In the genomic region with DNA sequence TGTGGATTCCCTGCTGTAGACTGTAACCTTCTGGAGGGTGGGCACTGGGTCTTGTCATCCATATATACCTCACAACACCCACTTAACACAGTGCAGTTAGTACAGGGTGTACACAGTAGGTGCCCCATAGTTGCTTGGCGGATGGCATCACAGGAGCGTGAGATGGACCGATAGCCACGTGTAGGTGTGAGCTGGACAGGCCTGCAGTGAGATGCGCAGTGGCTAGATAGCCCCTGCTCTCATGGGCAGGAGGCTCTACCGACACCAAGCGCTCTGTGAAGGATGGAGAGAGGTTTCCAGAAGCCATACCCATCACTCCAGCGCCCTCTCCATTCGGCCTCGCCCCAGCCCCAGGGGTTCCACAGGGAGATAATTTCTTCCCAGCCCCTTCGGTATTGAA, we compare ENCODE assay signal across 14 cellular contexts. TPM values are rescaled to one million over a fixed set of nuclear protein-coding genes. Genes with fewer than 3 reads are reported as not detected.
A peak's percentile ranks its signal among the peaks of the same experiment; 100 is the strongest.
DNase-seq lines count a peak whose midpoint lies in the region; FAIRE-seq and TF ChIP-seq lines count a peak whose summit lies in the region.
"Had no signal": no experiment of that assay in that cellular context is flagged by ENCODE, and none has a peak within 500 bp of the region (broad histone marks: within the 10 kb centered on the region; RNA-seq: fewer than 3 reads in every experiment).

No MANE protein-coding gene starts in this region.

- DNase-seq in activated effector memory CD4-positive, alpha-beta T cell treated with anti-CD3 and anti-CD28 coated beads, Interleukin-2, amount 50 U/mL, for 16 hours = peak; percentile 21
- DNase-seq in activated effector memory CD4-positive, alpha-beta T cell treated with Interleukin-2 at 50 U/mL for 16 hours = no peak
- DNase-seq in chondrocyte (ENCODE audit: low spot score) (peak; percentile 52), posterior vena cava (ENCODE audit: low spot score) (peak; percentile 76), H54 (ENCODE audit: insufficient read length, low spot score) (no peak), HPDE6-E6E7 (ENCODE audit: extremely low spot score) (no peak), KBM-7 (no peak)
- DNase-seq: AML-193; Calu3; CD8-positive, alpha-beta T cell; DMS79 treated with DMSO at 0.1 percent for 48 hours; GF-D8 had no signal

- H3K27me3 Mint-ChIP-seq in chondrocyte (ENCODE audit: low read depth) = peaks cover 30% of the 10 kb centered on the region

- no peak for FAIRE-seq in H54 (lab: Jason Lieb, UNC)
- FAIRE-seq: A549, H1 had no signal

- no peak for TF ChIP-seq POLR2A in H54 (IDR thresholded peaks at IDR 0.05; ENCODE audit: low read depth, low read length)

- no peaks in the 10 kb centered on the region for H3K36me3 Mint-ChIP-seq in chondrocyte (ENCODE audit: low read depth)
- H3K36me3 Mint-ChIP-seq: CD8-positive, alpha-beta T cell had no signal

- no peaks in the 10 kb centered on the region for H3K9me3 Mint-ChIP-seq in chondrocyte (ENCODE audit: low read depth)
- H3K9me3 Mint-ChIP-seq: CD8-positive, alpha-beta T cell had no signal

- TF ChIP-seq CTCF in chondrocyte (IDR thresholded peaks at IDR 0.05) = no peak

- no peak overlapping the region for H3K4me3 Mint-ChIP-seq in chondrocyte (ENCODE audit: unreplicated experiment)
- H3K4me3 Mint-ChIP-seq: CD8-positive, alpha-beta T cell had no signal

- in situ Hi-C loops in KBM-7 (cut with MboI; ENCODE audit: low pct_unique_long_range_greater_than_20kb, low sequenced_read_pairs) = no loop called here

- H3K27ac Mint-ChIP-seq in chondrocyte (ENCODE audit: unreplicated experiment) = no peak overlapping the region
- H3K27ac Mint-ChIP-seq: CD8-positive, alpha-beta T cell had no signal

- intact Hi-C loops in posterior vena cava (cut with DNase I) = no loop called here

- peaks cover 5% of the 10 kb centered on the region for H3K4me1 Mint-ChIP-seq in chondrocyte (ENCODE audit: low read depth)

RNA-seq across cellular contexts. Expression of a gene that starts 49.5 kb away (rescaled TPM):
- total RNA-seq in chondrocyte (not detected in 3 replicates), posterior vena cava (not detected)
- total RNA-seq: CD8-positive, alpha-beta T cell had no signal

Comparison
In these comparisons a context has a peak if more than half of its experiments do, and no peak if none do; other contexts are left out.
1. DNase-seq: peak in activated effector memory CD4-positive, alpha-beta T cell treated with anti-CD3 and anti-CD28 coated beads, Interleukin-2, amount 50 U/mL, for 16 hours (single experiment), chondrocyte (single experiment) and posterior vena cava (single experiment); none in activated effector memory CD4-positive, alpha-beta T cell treated with Interleukin-2 at 50 U/mL for 16 hours (single experiment), H54 (single experiment), HPDE6-E6E7 (single experiment) and KBM-7 (single experiment).